In the genomic region with DNA sequence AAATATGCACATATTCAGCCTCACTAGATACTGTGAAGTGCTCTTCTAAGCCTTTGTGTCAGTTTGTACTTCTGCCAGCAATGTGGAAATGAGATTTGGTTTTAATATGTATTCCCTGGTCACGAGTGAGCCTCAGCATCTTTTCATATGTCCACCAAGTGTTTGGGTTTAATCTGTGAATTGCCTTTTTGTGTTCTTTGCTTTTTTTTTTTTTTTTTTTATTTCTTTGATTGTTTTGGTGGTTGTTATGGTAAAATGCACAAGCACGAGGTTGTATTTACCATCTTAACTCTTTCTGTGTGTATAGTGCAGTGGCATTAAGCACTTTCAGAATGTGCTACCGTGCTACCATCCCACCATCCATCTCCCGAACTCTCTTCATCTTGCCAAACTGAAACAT, we compare ENCODE assay signal across 28 cellular contexts.
"Had no signal": no experiment of that assay in that cellular context is flagged by ENCODE, and none has a peak within 500 bp of the region (broad histone marks: within the 10 kb centered on the region; RNA-seq: fewer than 3 reads in every experiment).

No MANE protein-coding gene starts in this region.

- H3K4me3 ChIP-seq: esophagus squamous epithelium, heart left ventricle, lung, pancreas, right lobe of liver, skin epidermis, suprapubic skin, tibial nerve had no signal

- H3K36me3 ChIP-seq: esophagus squamous epithelium, heart left ventricle, neutrophil, pancreas, right lobe of liver, suprapubic skin, tibial nerve had no signal

- H3K27me3 ChIP-seq: esophagus squamous epithelium, heart left ventricle, neutrophil, pancreas, right lobe of liver, suprapubic skin, tibial nerve had no signal

- H3K27ac ChIP-seq: esophagus squamous epithelium, pancreas, right lobe of liver, suprapubic skin, VCaP had no signal

- H3K4me3 Mint-ChIP-seq: activated CD4-positive, alpha-beta memory T cell treated with anti-CD3 and anti-CD28 coated beads, Interleukin-2, amount 10 ng/mL, durations not matched to agents 7 days and 5 days; activated CD4-positive, alpha-beta T cell treated with anti-CD3 and anti-CD28 coated beads, Interleukin-2, amount 10 ng/mL, durations not matched to agents 24 days and 14 days; activated naive CD4-positive, alpha-beta T cell treated with anti-CD3 and anti-CD28 coated beads, Interleukin-2, amount 10 ng/mL, durations not matched to agents 7 days and 5 days; activated T-cell treated with anti-CD3 and anti-CD28 coated beads, Interleukin-2, amount 50 U/mL, for 72 hours; endodermal cell; naive thymus-derived CD4-positive, alpha-beta T cell; stimulated activated naive CD8-positive, alpha-beta T cell treated with anti-CD3 and anti-CD28 coated beads, Interleukin-15, amount 100 ng/mL, for 72 hours; T-helper 2 cell treated with Interferon-gamma antibody and Interleukin-4, amounts not matched to agents 5 μg/mL and 100 μg/mL, for 36 hours had no signal

- H3K36me3 Mint-ChIP-seq: activated naive CD4-positive, alpha-beta T cell treated with anti-CD3 and anti-CD28 coated beads, Interleukin-2, amount 10 ng/mL, durations not matched to agents 7 days and 5 days; naive thymus-derived CD4-positive, alpha-beta T cell had no signal

- FAIRE-seq: bronchial epithelial cell, keratinocyte, pancreas, urothelium cell line had no signal

- DNase-seq: activated CD4-positive, alpha-beta memory T cell treated with anti-CD3 and anti-CD28 coated beads, Interleukin-2, amount 10 ng/mL, durations not matched to agents 7 days and 5 days; activated CD4-positive, alpha-beta T cell treated with anti-CD3 and anti-CD28 coated beads, Interleukin-2, amount 10 ng/mL, durations not matched to agents 24 days and 14 days; activated effector memory CD4-positive, alpha-beta T cell treated with Interleukin-2 at 50 U/mL for 16 hours; activated naive CD4-positive, alpha-beta T cell treated with anti-CD3 and anti-CD28 coated beads, Interleukin-2, amount 10 ng/mL, durations not matched to agents 7 days and 5 days; activated T-cell treated with anti-CD3 and anti-CD28 coated beads, Interleukin-2, amount 50 U/mL, for 72 hours; amygdala; cerebellar nuclear complex; cortex of kidney; endodermal cell; esophagus squamous epithelium; heart left ventricle; naive thymus-derived CD4-positive, alpha-beta T cell; right lobe of liver; stimulated activated CD4-positive, alpha-beta T cell treated with anti-CD3 and anti-CD28 coated beads, Interleukin-1b, Interleukin-23, amount 100 ng/mL, for 48 hours; stimulated activated naive CD8-positive, alpha-beta T cell treated with anti-CD3 and anti-CD28 coated beads, Interleukin-15, amount 100 ng/mL, for 72 hours had no signal

- H3K27me3 Mint-ChIP-seq: activated CD4-positive, alpha-beta memory T cell treated with anti-CD3 and anti-CD28 coated beads, Interleukin-2, amount 10 ng/mL, durations not matched to agents 7 days and 5 days; activated CD4-positive, alpha-beta T cell treated with anti-CD3 and anti-CD28 coated beads, Interleukin-2, amount 10 ng/mL, durations not matched to agents 24 days and 14 days; activated naive CD4-positive, alpha-beta T cell treated with anti-CD3 and anti-CD28 coated beads, Interleukin-2, amount 10 ng/mL, durations not matched to agents 7 days and 5 days; naive thymus-derived CD4-positive, alpha-beta T cell; stimulated activated naive CD8-positive, alpha-beta T cell treated with anti-CD3 and anti-CD28 coated beads, Interleukin-15, amount 100 ng/mL, for 72 hours had no signal

- H3K9me3 Mint-ChIP-seq: activated CD4-positive, alpha-beta memory T cell treated with anti-CD3 and anti-CD28 coated beads, Interleukin-2, amount 10 ng/mL, durations not matched to agents 7 days and 5 days; activated CD4-positive, alpha-beta T cell treated with anti-CD3 and anti-CD28 coated beads, Interleukin-2, amount 10 ng/mL, durations not matched to agents 24 days and 14 days; activated naive CD4-positive, alpha-beta T cell treated with anti-CD3 and anti-CD28 coated beads, Interleukin-2, amount 10 ng/mL, durations not matched to agents 7 days and 5 days; activated T-cell treated with anti-CD3 and anti-CD28 coated beads, Interleukin-2, amount 50 U/mL, for 72 hours; endodermal cell; naive thymus-derived CD4-positive, alpha-beta T cell; stimulated activated naive CD8-positive, alpha-beta T cell treated with anti-CD3 and anti-CD28 coated beads, Interleukin-15, amount 100 ng/mL, for 72 hours; T-helper 2 cell treated with Interferon-gamma antibody and Interleukin-4, amounts not matched to agents 5 μg/mL and 100 μg/mL, for 36 hours had no signal

- ATAC-seq: activated CD4-positive, CD25-positive, alpha-beta regulatory T cell treated with anti-CD3 and anti-CD28 coated beads, Interleukin-2, amount 50 U/mL, for 24 hours; activated T-cell treated with anti-CD3 and anti-CD28 coated beads, Interleukin-2, amount 50 U/mL, for 72 hours; heart left ventricle; left colon; naive thymus-derived CD4-positive, alpha-beta T cell; pancreas; right lobe of liver; stimulated activated naive CD8-positive, alpha-beta T cell treated with anti-CD3 and anti-CD28 coated beads, Interleukin-15, amount 100 ng/mL, for 72 hours had no signal

- H3K9me3 ChIP-seq: esophagus squamous epithelium, heart left ventricle, neutrophil, pancreas, right lobe of liver, suprapubic skin, tibial nerve had no signal

- H3K27ac Mint-ChIP-seq: activated CD4-positive, alpha-beta memory T cell treated with anti-CD3 and anti-CD28 coated beads, Interleukin-2, amount 10 ng/mL, durations not matched to agents 7 days and 5 days; activated CD4-positive, alpha-beta T cell treated with anti-CD3 and anti-CD28 coated beads, Interleukin-2, amount 10 ng/mL, durations not matched to agents 24 days and 14 days; activated naive CD4-positive, alpha-beta T cell treated with anti-CD3 and anti-CD28 coated beads, Interleukin-2, amount 10 ng/mL, durations not matched to agents 7 days and 5 days; activated T-cell treated with anti-CD3 and anti-CD28 coated beads, Interleukin-2, amount 50 U/mL, for 72 hours; naive thymus-derived CD4-positive, alpha-beta T cell; T-helper 2 cell treated with Interferon-gamma antibody and Interleukin-4, amounts not matched to agents 5 μg/mL and 100 μg/mL, for 36 hours had no signal
